ENCODE assay signal across 9 cellular contexts in genomic region chr5:149799119-149799623, GRCh38.
DNase-seq lines count a peak whose midpoint lies in the region; ATAC-seq and TF ChIP-seq lines count a peak whose summit lies in the region.
"Had no signal": no experiment of that assay in that cellular context is flagged by ENCODE, and none has a peak within 500 bp of the region (broad histone marks: within the 10 kb centered on the region; RNA-seq: fewer than 3 reads in every experiment).

No MANE protein-coding gene starts in this region.

- H3K36me3 Mint-ChIP-seq in type B pancreatic cell: no peaks in the 10 kb centered on the region
- H3K36me3 Mint-ChIP-seq: activated naive CD4-positive, alpha-beta T cell treated with anti-CD3 and anti-CD28 coated beads, Interleukin-2, amount 10 ng/mL, durations not matched to agents 7 days and 5 days had no signal

- peaks cover 62% of the 10 kb centered on the region for H3K4me1 Mint-ChIP-seq in type B pancreatic cell (ENCODE audit: unreplicated experiment)
- H3K4me1 Mint-ChIP-seq: activated naive CD4-positive, alpha-beta T cell treated with anti-CD3 and anti-CD28 coated beads, Interleukin-2, amount 10 ng/mL, durations not matched to agents 7 days and 5 days had no signal

- DNase-seq in HuH-7.5 (ENCODE audit: low spot score) (peak; percentile 14), adrenal gland (peak; percentile 87 to 97 (median 93)), left cardiac atrium (peak; percentile 81), type B pancreatic cell (ENCODE audit: extremely low spot score, unreplicated experiment) (no peak), putamen (ENCODE audit: low spot score) (no peak), T-helper 9 cell (no peak)
- no peak for DNase-seq in stimulated activated naive CD8-positive, alpha-beta T cell treated with anti-CD3 and anti-CD28 coated beads, Interleukin-15, Interleukin-2, amounts not matched to agents 100 U/mL and 50 U/mL, for 24 hours
- DNase-seq: activated naive CD4-positive, alpha-beta T cell treated with anti-CD3 and anti-CD28 coated beads, Interleukin-2, amount 10 ng/mL, durations not matched to agents 7 days and 5 days had no signal

- intact Hi-C loops in adrenal gland (cut with DNase I) (no loop called here), left cardiac atrium (cut with DNase I) (no loop called here)

- peak; percentile 63 to 78 for ATAC-seq in left cardiac atrium
- no peak for ATAC-seq in stimulated activated naive CD8-positive, alpha-beta T cell treated with anti-CD3 and anti-CD28 coated beads, Interleukin-15, Interleukin-2, amounts not matched to agents 100 U/mL and 50 U/mL, for 24 hours

- peak overlapping the region; percentile 50 for H3K27ac Mint-ChIP-seq in type B pancreatic cell
- H3K27ac Mint-ChIP-seq: activated naive CD4-positive, alpha-beta T cell treated with anti-CD3 and anti-CD28 coated beads, Interleukin-2, amount 10 ng/mL, durations not matched to agents 7 days and 5 days had no signal

- no peak overlapping the region for H3K4me3 ChIP-seq in adrenal gland

- 21 to 37% (median 29%) methylated on average over 3 of the region's 3 CpGs for WGBS in adrenal gland, 4 donors

- H3K27me3 Mint-ChIP-seq in type B pancreatic cell: no peaks in the 10 kb centered on the region
- H3K27me3 Mint-ChIP-seq: activated naive CD4-positive, alpha-beta T cell treated with anti-CD3 and anti-CD28 coated beads, Interleukin-2, amount 10 ng/mL, durations not matched to agents 7 days and 5 days had no signal

- no peak overlapping the region for H3K4me3 Mint-ChIP-seq in type B pancreatic cell
- H3K4me3 Mint-ChIP-seq: activated naive CD4-positive, alpha-beta T cell treated with anti-CD3 and anti-CD28 coated beads, Interleukin-2, amount 10 ng/mL, durations not matched to agents 7 days and 5 days had no signal

- no peaks in the 10 kb centered on the region for H3K9me3 Mint-ChIP-seq in type B pancreatic cell
- H3K9me3 Mint-ChIP-seq: activated naive CD4-positive, alpha-beta T cell treated with anti-CD3 and anti-CD28 coated beads, Interleukin-2, amount 10 ng/mL, durations not matched to agents 7 days and 5 days had no signal

- TF ChIP-seq POLR2A in adrenal gland (IDR thresholded peaks at IDR 0.05): no peak

- H3K27me3 ChIP-seq in adrenal gland: no peaks in the 10 kb centered on the region
- H3K27me3 ChIP-seq: neutrophil had no signal

- no peaks in the 10 kb centered on the region for H3K36me3 ChIP-seq in adrenal gland (replicated peaks in 1 of 2)
- H3K36me3 ChIP-seq: neutrophil had no signal

- H3K4me1 ChIP-seq in adrenal gland (replicated peaks in 1 of 2): peaks cover 14 to 20% of the 10 kb centered on the region in 2 donors

- TF ChIP-seq CTCF in adrenal gland (IDR thresholded peaks at IDR 0.05) (no peak), type B pancreatic cell (conservative IDR thresholded peaks at IDR 0.05) (no peak)

- no peaks in the 10 kb centered on the region for H3K9me3 ChIP-seq in adrenal gland (replicated peaks in 1 of 3)
- H3K9me3 ChIP-seq: neutrophil had no signal

- H3K27ac ChIP-seq in adrenal gland: peak overlapping the region in 4 of 5 donors; percentile 37 to 82 (median 58)
- H3K27ac ChIP-seq: neutrophil had no signal

Comparison
In these comparisons a context has a peak if more than half of its experiments do, and no peak if none do; other contexts are left out.
1. DNase-seq: peak in HuH-7.5 (single experiment), adrenal gland (7 of 7) and left cardiac atrium (single experiment); none in type B pancreatic cell (single experiment), putamen (single experiment), T-helper 9 cell (single experiment) and stimulated activated naive CD8-positive, alpha-beta T cell treated with anti-CD3 and anti-CD28 coated beads, Interleukin-15, Interleukin-2, amounts not matched to agents 100 U/mL and 50 U/mL, for 24 hours (single experiment).